Comparison of ENCODE assay signal across 30 cellular contexts in genomic region chr21:37231247-37231645, GRCh38. TPM values are rescaled to one million over a fixed set of nuclear protein-coding genes. Genes with fewer than 3 reads are reported as not detected.
DNase-seq lines count a peak whose midpoint lies in the region; ATAC-seq and TF ChIP-seq lines count a peak whose summit lies in the region.
"Had no signal": no experiment of that assay in that cellular context is flagged by ENCODE, and none has a peak within 500 bp of the region (broad histone marks: within the 10 kb centered on the region; RNA-seq: fewer than 3 reads in every experiment).

No MANE protein-coding gene starts in this region.

- H3K27ac ChIP-seq in SK-N-SH (ENCODE audit: low read depth in 2 of 2, low read length in 1 of 2), result no peak overlapping the region
- H3K27ac ChIP-seq: 22Rv1, esophagus squamous epithelium, psoas muscle, SJSA1, stomach, tibial artery had no signal

- H3K79me2 ChIP-seq in SK-N-SH (ENCODE audit: insufficient read depth), result peaks cover 21% of the 10 kb centered on the region

- no peak overlapping the region for H3K4me3 ChIP-seq in SK-N-SH (ENCODE audit: low read depth in 2 of 2, low read length in 1 of 2)
- H3K4me3 ChIP-seq: esophagus squamous epithelium, psoas muscle, SJSA1, stomach, tibial artery had no signal

- intact Hi-C loops in natural killer cell (cut with micrococcal nuclease), result no loop called here

- no peak for TF ChIP-seq EP300 in SK-N-SH (IDR thresholded peaks at IDR 0.05; ENCODE audit: borderline replicate concordance in 1 of 2, low read depth in 1 of 2, low read length in 1 of 2)

- CTCF ChIA-PET in SK-N-SH (lab: Yijun Ruan, JAX), result interaction anchor here (1.4 kb wide), 1 partner anchor 10 kb away, joined by 7 read pairs; no protein-coding TSS in a partner anchor

- no peaks in the 10 kb centered on the region for H3K4me1 ChIP-seq in SK-N-SH (ENCODE audit: control insufficient read depth in 1 of 2, insufficient read depth in 2 of 2, low read depth in 1 of 2, low read length in 1 of 2)
- H3K4me1 ChIP-seq: psoas muscle, SJSA1, stomach, tibial artery had no signal

- H4K20me1 ChIP-seq in SK-N-SH (ENCODE audit: insufficient read depth), result no peaks in the 10 kb centered on the region

- peak overlapping the region; percentile 66 for H3K27ac Mint-ChIP-seq in activated naive CD8-positive, alpha-beta T cell treated with anti-CD3 and anti-CD28 coated beads, Interleukin-2, amount 50 U/mL, for 24 hours
- H3K27ac Mint-ChIP-seq in natural killer cell, result peak overlapping the region; percentile 1 to 78
- H3K27ac Mint-ChIP-seq: activated T-helper 1 cell treated with anti-CD3 and anti-CD28 coated beads, Interleukin-12 subunit alpha, Interleukin-12 subunit beta, Interleukin-2, Interleukin-4 antibody, amounts not matched to agents 30 ng/mL and 10 ng/mL and 1 ng/mL, durations not matched to agents 14 hours and 24 hours and 36 hours; CD8-positive, alpha-beta T cell; endodermal cell had no signal

- ATAC-seq in activated naive CD8-positive, alpha-beta T cell treated with anti-CD3 and anti-CD28 coated beads, Interleukin-2, amount 50 U/mL, for 24 hours, result no peak
- no peak for ATAC-seq in natural killer cell
- ATAC-seq: activated naive CD4-positive, alpha-beta T cell treated with anti-CD3 and anti-CD28 coated beads, Interleukin-2, amount 50 U/mL, for 72 hours; CD8-positive, alpha-beta T cell; psoas muscle had no signal

- H3K4me3 Mint-ChIP-seq in activated naive CD8-positive, alpha-beta T cell treated with anti-CD3 and anti-CD28 coated beads, Interleukin-2, amount 50 U/mL, for 24 hours, result no peak overlapping the region
- no peak overlapping the region for H3K4me3 Mint-ChIP-seq in natural killer cell
- H3K4me3 Mint-ChIP-seq: activated T-helper 1 cell treated with anti-CD3 and anti-CD28 coated beads, Interleukin-12 subunit alpha, Interleukin-12 subunit beta, Interleukin-2, Interleukin-4 antibody, amounts not matched to agents 30 ng/mL and 10 ng/mL and 1 ng/mL, durations not matched to agents 14 hours and 24 hours and 36 hours; CD8-positive, alpha-beta T cell; endodermal cell had no signal

- peaks cover 8% of the 10 kb centered on the region for H3K4me1 Mint-ChIP-seq in activated naive CD8-positive, alpha-beta T cell treated with anti-CD3 and anti-CD28 coated beads, Interleukin-2, amount 50 U/mL, for 24 hours
- H3K4me1 Mint-ChIP-seq in natural killer cell, result peaks cover 18 to 23% of the 10 kb centered on the region in 2 donors

- no peak for TF ChIP-seq RAD21 in SK-N-SH (IDR thresholded peaks at IDR 0.05; ENCODE audit: low read length)

- H3K9me3 Mint-ChIP-seq in activated naive CD8-positive, alpha-beta T cell treated with anti-CD3 and anti-CD28 coated beads, Interleukin-2, amount 50 U/mL, for 24 hours, result no peaks in the 10 kb centered on the region
- no peaks in the 10 kb centered on the region for H3K9me3 Mint-ChIP-seq in natural killer cell
- H3K9me3 Mint-ChIP-seq: activated naive CD4-positive, alpha-beta T cell treated with anti-CD3 and anti-CD28 coated beads, Interleukin-2, amount 50 U/mL, for 72 hours; activated T-helper 1 cell treated with anti-CD3 and anti-CD28 coated beads, Interleukin-12 subunit alpha, Interleukin-12 subunit beta, Interleukin-2, Interleukin-4 antibody, amounts not matched to agents 30 ng/mL and 10 ng/mL and 1 ng/mL, durations not matched to agents 14 hours and 24 hours and 36 hours; CD8-positive, alpha-beta T cell; endodermal cell had no signal

- H3K36me3 ChIP-seq in SK-N-SH (replicated peaks in 1 of 2; ENCODE audit: control insufficient read depth in 1 of 2, insufficient read depth in 2 of 2, low read length in 1 of 2), result peaks cover 58 to 75% of the 10 kb centered on the region in 2 experiments

- H3F3A ChIP-seq in SK-N-SH (replicated peaks; ENCODE audit: insufficient read depth), result no peaks in the 10 kb centered on the region

- POLR2A ChIA-PET in SK-N-SH (lab: Yijun Ruan, JAX), result no interaction called here

- peaks cover 43% of the 10 kb centered on the region for H3K36me3 Mint-ChIP-seq in activated naive CD8-positive, alpha-beta T cell treated with anti-CD3 and anti-CD28 coated beads, Interleukin-2, amount 50 U/mL, for 24 hours (ENCODE audit: low read depth)
- no peaks in the 10 kb centered on the region for H3K36me3 Mint-ChIP-seq in natural killer cell

- no peak overlapping the region for H3K4me2 ChIP-seq in SK-N-SH

- no peaks in the 10 kb centered on the region for H3K27me3 Mint-ChIP-seq in activated naive CD8-positive, alpha-beta T cell treated with anti-CD3 and anti-CD28 coated beads, Interleukin-2, amount 50 U/mL, for 24 hours
- H3K27me3 Mint-ChIP-seq in natural killer cell (ENCODE audit: low read depth in 2 of 2), result no peaks in the 10 kb centered on the region

- H3K27me3 ChIP-seq in SK-N-SH (ENCODE audit: insufficient read depth), result no peaks in the 10 kb centered on the region
- H3K27me3 ChIP-seq: esophagus squamous epithelium, SJSA1, stomach, tibial artery had no signal

- no peak overlapping the region for H2AFZ ChIP-seq in SK-N-SH (ENCODE audit: low read depth)

- no peaks in the 10 kb centered on the region for H3K9me3 ChIP-seq in SK-N-SH
- H3K9me3 ChIP-seq: esophagus squamous epithelium, psoas muscle, SJSA1, stomach, tibial artery had no signal

- 90% methylated on average over 12 of the region's 12 CpGs for WGBS in SK-N-SH (ENCODE audit: low lambda C conversion rate)

- no peaks in the 10 kb centered on the region for H3K9me2 ChIP-seq in SK-N-SH

- TF ChIP-seq CTCF in natural killer cell (IDR thresholded peaks at IDR 0.05) (no peak), SK-N-SH (IDR thresholded peaks at IDR 0.05) (no peak)

- H3K9ac ChIP-seq in SK-N-SH, result no peak overlapping the region

- DNase-seq in DMS53 (lab: John Stamatoyannopoulos, UW) (peak; percentile 69), DMS53 treated with DMSO at 0.1 percent for 48 hours (lab: John Stamatoyannopoulos, UW; ENCODE audit: unreplicated experiment) (no peak), COLO668 (lab: John Stamatoyannopoulos, UW; ENCODE audit: unreplicated experiment) (peak; percentile 61), natural killer cell (no peak), NCI-H187 treated with DMSO at 0.1 percent for 48 hours (lab: John Stamatoyannopoulos, UW) (no peak), SK-N-SH (no peak), NCI-H1694 treated with DMSO at 0.1 percent for 48 hours (lab: John Stamatoyannopoulos, UW) (no peak)
- DNase-seq in activated naive CD8-positive, alpha-beta T cell treated with anti-CD3 and anti-CD28 coated beads, Interleukin-2, amount 50 U/mL, for 24 hours, result no peak
- DNase-seq: activated CD4-positive, CD25-positive, alpha-beta regulatory T cell treated with anti-CD3 and anti-CD28 coated beads, Interleukin-2, amount 50 U/mL, for 72 hours; CD8-positive, alpha-beta T cell; central memory CD4-positive, alpha-beta T cell; endodermal cell; esophagus squamous epithelium; foreskin melanocyte; HCEC 1CT; Karpas-422; NCI-H1436; NCI-H2107; NCI-H446; NCI-H82; nucleus accumbens; psoas muscle; RPMI8226; stimulated activated CD4-positive, alpha-beta T cell treated with anti-CD3 and anti-CD28 coated beads, Interleukin-15, amount 100 ng/mL, for 24 hours; stomach; tibial artery had no signal

TF ChIP-seq in SK-N-SH, 30 proteins besides CTCF, POLR2A, EP300 and RAD21 (continues in another document):
- TF ChIP-seq NFIC (IDR thresholded peaks at IDR 0.05; ENCODE audit: borderline replicate concordance) (no peak), FOXJ3 (CRISPR knock-in tag; IDR thresholded peaks at IDR 0.05) (no peak), IRF3 (IDR thresholded peaks at IDR 0.05; ENCODE audit: low read depth, low read length) (no peak), RXRA (IDR thresholded peaks at IDR 0.05; ENCODE audit: borderline replicate concordance, low read depth) (no peak), RFX5 (IDR thresholded peaks at IDR 0.05; ENCODE audit: low read length) (no peak), CHD2 (IDR thresholded peaks at IDR 0.05; ENCODE audit: low read length, partially characterized antibody) (no peak), PBX3 (IDR thresholded peaks at IDR 0.05) (no peak), MEF2A (IDR thresholded peaks at IDR 0.05; ENCODE audit: borderline replicate concordance, low read depth) (no peak), EZH2phosphoT487 (IDR thresholded peaks at IDR 0.05; ENCODE audit: borderline replicate concordance, low read depth) (no peak), TEAD4 (IDR thresholded peaks at IDR 0.05; ENCODE audit: borderline replicate concordance, insufficient read depth) (no peak), TAF1 (IDR thresholded peaks at IDR 0.05; ENCODE audit: borderline replicate concordance, low read depth, low read length) (no peak), USF1 (IDR thresholded peaks at IDR 0.05; ENCODE audit: borderline replicate concordance, low read depth) (no peak)

RNA-seq across cellular contexts. Expression of gene VPS26C, which starts 35.9 kb away (rescaled TPM):
- 10 to 100 TPM; 71.1 to 84.7 (median 72.2) TPM for total RNA-seq in natural killer cell
- polyA plus RNA-seq in SK-N-SH (2012; rRNA removed), result 34.8 and 42.2 TPM in 2 replicates
- 31.4 and 37.4 TPM in 2 replicates for polyA plus RNA-seq in SK-N-SH (2012; cell fraction: cytosol; rRNA removed)
- 32.8 and 44.7 TPM in 2 replicates for polyA plus RNA-seq in SK-N-SH (2012; cell fraction: nucleus; rRNA removed)

Comparison
In these comparisons a context has a peak if more than half of its experiments do, and no peak if none do; other contexts are left out.
1. DNase-seq: peak in DMS53 (single experiment) and COLO668 (single experiment); none in DMS53 treated with DMSO at 0.1 percent for 48 hours (single experiment), activated naive CD8-positive, alpha-beta T cell treated with anti-CD3 and anti-CD28 coated beads, Interleukin-2, amount 50 U/mL, for 24 hours (single experiment), natural killer cell (single experiment), NCI-H187 treated with DMSO at 0.1 percent for 48 hours (single experiment), SK-N-SH (single experiment) and NCI-H1694 treated with DMSO at 0.1 percent for 48 hours (single experiment).